In genomic region chr10:7412482-7413251, GRCh38 we compare ENCODE assay signal across 7 cellular contexts. TPM values are rescaled to one million over a fixed set of nuclear protein-coding genes. Genes with fewer than 3 reads are reported as not detected.
DNase-seq lines count a peak whose midpoint lies in the region; ATAC-seq and TF ChIP-seq lines count a peak whose summit lies in the region.

No MANE protein-coding gene starts in this region.

- DNase-seq in SK-N-DZ (ENCODE audit: low spot score) (peak; percentile 47), chondrocyte (ENCODE audit: low spot score) (no peak), occipital lobe (lab: John Stamatoyannopoulos, UW) (no peak), NCI-H2029 treated with DMSO at 0.1 percent for 48 hours (lab: John Stamatoyannopoulos, UW) (no peak)

- peaks cover 23% of the 10 kb centered on the region for H3K27me3 Mint-ChIP-seq in chondrocyte (ENCODE audit: low read depth)

- H3K27ac ChIP-seq in mesodermal cell (ENCODE audit: low read depth, low read length, severe bottlenecking) (no peak overlapping the region), stomach smooth muscle (ENCODE audit: low read length) (no peak overlapping the region)

- WGBS in mesodermal cell (ENCODE audit: insufficient coverage in 2 of 2), 2 experiments = 0 to 1% methylated on average over 34 to 45 of the region's 62 CpGs

- H3K36me3 Mint-ChIP-seq in chondrocyte (ENCODE audit: low read depth) = no peaks in the 10 kb centered on the region

- no peak overlapping the region for H3K27ac Mint-ChIP-seq in chondrocyte (ENCODE audit: unreplicated experiment)

- no peaks in the 10 kb centered on the region for H3K9me3 Mint-ChIP-seq in chondrocyte (ENCODE audit: low read depth)

- peak overlapping the region in 1 of 2 donors; percentile 5 for H3K9ac ChIP-seq in stomach smooth muscle (ENCODE audit: low read length in 2 of 2)

- ATAC-seq in GM19395 (IDR thresholded peaks at IDR 0.05; ENCODE audit: unreplicated experiment) = no peak

- H3K4me1 Mint-ChIP-seq in chondrocyte (ENCODE audit: low read depth) = peaks cover 28% of the 10 kb centered on the region

- no peak for TF ChIP-seq CTCF in chondrocyte (IDR thresholded peaks at IDR 0.05)

- H3K9me3 ChIP-seq in mesodermal cell (ENCODE audit: control insufficient read depth, low read length) = no peaks in the 10 kb centered on the region
- no peaks in the 10 kb centered on the region for H3K9me3 ChIP-seq in stomach smooth muscle (ENCODE audit: control insufficient read depth in 2 of 2, low read length in 2 of 2)

- H3K4me3 Mint-ChIP-seq in chondrocyte (ENCODE audit: unreplicated experiment) = peak overlapping the region; percentile 60

- H3K4me3 ChIP-seq in mesodermal cell (ENCODE audit: extremely low read depth, insufficient read depth, low read length, poor library complexity, severe bottlenecking) = peak overlapping the region; percentile 19
- H3K4me3 ChIP-seq in stomach smooth muscle (ENCODE audit: low read length in 2 of 2) = peak overlapping the region; percentile 62 to 82

- peaks cover 12% of the 10 kb centered on the region for H3K4me1 ChIP-seq in mesodermal cell (ENCODE audit: control insufficient read depth, insufficient read depth, low read length, poor library complexity, severe bottlenecking)
- H3K4me1 ChIP-seq in stomach smooth muscle (ENCODE audit: control insufficient read depth, insufficient read depth, low read length) = peaks cover 32% of the 10 kb centered on the region

- peaks cover 12 to 43% of the 10 kb centered on the region in 2 donors for H3K27me3 ChIP-seq in stomach smooth muscle (ENCODE audit: control insufficient read depth in 1 of 2, insufficient read depth in 2 of 2, low read length in 2 of 2)

- no peaks in the 10 kb centered on the region for H3K36me3 ChIP-seq in mesodermal cell (ENCODE audit: control insufficient read depth, insufficient read depth, low read length)
- no peaks in the 10 kb centered on the region for H3K36me3 ChIP-seq in stomach smooth muscle (ENCODE audit: control insufficient read depth in 2 of 2, insufficient read depth in 2 of 2, low read length in 2 of 2)

RNA-seq across cellular contexts. Expression of gene SFMBT2, which starts 1.8 kb away (rescaled TPM):
- polyA plus RNA-seq in SK-N-DZ (2014; cell fraction: cytosol; rRNA removed) = 2.3 and 2.7 TPM in 2 replicates
- 2.7 and 4.5 TPM in 2 replicates for polyA plus RNA-seq in SK-N-DZ (2014; cell fraction: nucleus; rRNA removed)
- total RNA-seq in chondrocyte (1.8 to 2.0 TPM (median 1.9 TPM) in 3 replicates), occipital lobe (17.8 TPM)
- 1.4 TPM for polyA plus RNA-seq in mesodermal cell (2013, experiment 1 of 2)
- polyA plus RNA-seq in mesodermal cell (2013, experiment 2 of 2) = 1.9 TPM
